ENCODE assay signal across 31 cellular contexts in the genomic region with DNA sequence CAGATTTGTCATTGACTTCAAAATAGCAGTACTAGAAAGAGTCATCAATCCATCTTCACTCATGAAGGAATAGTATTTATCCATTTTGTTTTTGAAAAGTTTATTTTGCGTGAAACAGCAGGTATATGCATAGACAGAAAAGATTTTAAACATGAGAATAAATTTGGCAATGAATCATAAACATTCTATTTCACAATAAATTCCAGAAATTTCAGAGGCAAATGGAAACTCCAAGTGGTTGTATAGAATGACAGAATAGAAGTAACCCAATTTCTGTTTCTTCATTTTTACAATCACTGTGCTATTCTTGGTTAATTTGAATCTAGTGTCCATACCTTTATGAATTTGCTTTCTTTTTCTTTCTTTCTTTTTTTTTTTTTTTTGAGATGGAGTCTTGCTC.
"Had no signal": no experiment of that assay in that cellular context is flagged by ENCODE, and none has a peak within 500 bp of the region (broad histone marks: within the 10 kb centered on the region; RNA-seq: fewer than 3 reads in every experiment).

No MANE protein-coding gene starts in this region.

- H3K9me3 ChIP-seq: body of pancreas had no signal

- ATAC-seq: activated CD8-positive, alpha-beta T cell treated with anti-CD3 and anti-CD28 coated beads for 36 hours; activated naive CD4-positive, alpha-beta T cell treated with anti-CD3 and anti-CD28 coated beads, Interleukin-2, amount 50 U/mL, for 72 hours; activated T-cell treated with anti-CD3 and anti-CD28 coated beads, Interleukin-2, amount 50 U/mL, for 4 hours; activated T-cell treated with anti-CD3 and anti-CD28 coated beads, Interleukin-2, amount 50 U/mL, for 72 hours; activated T-helper 17 cell treated with anti-CD3 and anti-CD28 coated beads, Interleukin-2, amount 50 U/mL, for 72 hours; body of pancreas had no signal

- H3K4me3 ChIP-seq: ascending aorta, body of pancreas, breast epithelium had no signal

- H3K36me3 ChIP-seq: ascending aorta, brain microvascular endothelial cell, breast epithelium had no signal

- H3K4me1 ChIP-seq: ascending aorta, breast epithelium had no signal

- H3K27me3 ChIP-seq: ascending aorta, body of pancreas, brain microvascular endothelial cell, breast epithelium had no signal

- DNase-seq: activated B cell treated with CpG ODN at 0.5 μM for 24 hours; activated CD4-positive, alpha-beta memory T cell treated with anti-CD3 and anti-CD28 coated beads for 36 hours; activated CD4-positive, alpha-beta T cell treated with anti-CD3 and anti-CD28 coated beads for 4 hours; activated CD4-positive, alpha-beta T cell treated with anti-CD3 and anti-CD28 coated beads, Interleukin-2, amount 50 U/mL, for 1 hour; activated CD4-positive, alpha-beta T cell treated with anti-CD3 and anti-CD28 coated beads, Interleukin-2, amount 50 U/mL, for 4 hours; activated CD4-positive, CD25-positive, alpha-beta regulatory T cell treated with anti-CD3 and anti-CD28 coated beads, Interleukin-2, amount 50 U/mL, for 72 hours; activated CD8-positive, alpha-beta memory T cell treated with anti-CD3 and anti-CD28 coated beads, Interleukin-2, amount 50 U/mL, for 4 hours; activated CD8-positive, alpha-beta T cell treated with anti-CD3 and anti-CD28 coated beads for 36 hours; activated effector memory CD4-positive, alpha-beta T cell treated with anti-CD3 and anti-CD28 coated beads, Interleukin-2, amount 50 U/mL, for 16 hours; activated gamma-delta T cell treated with Interleukin-2 at 50 U/mL for 16 hours; activated naive CD4-positive, alpha-beta T cell; activated naive CD4-positive, alpha-beta T cell treated with anti-CD3 and anti-CD28 coated beads for 36 hours; activated naive CD4-positive, alpha-beta T cell treated with anti-CD3 and anti-CD28 coated beads, Interleukin-2, amount 50 U/mL, for 16 hours; activated naive CD8-positive, alpha-beta T cell treated with anti-CD3 and anti-CD28 coated beads for 36 hours; activated T-cell treated with anti-CD3 and anti-CD28 coated beads for 4 hours; activated T-cell treated with anti-CD3 and anti-CD28 coated beads, Interleukin-2, amount 50 U/mL, for 1 hour; activated T-cell treated with anti-CD3 and anti-CD28 coated beads, Interleukin-2, amount 50 U/mL, for 4 hours; activated T-cell treated with anti-CD3 and anti-CD28 coated beads, Interleukin-2, amount 50 U/mL, for 72 hours; amygdala; anterior cingulate cortex; body of pancreas; brain microvascular endothelial cell; central memory CD4-positive, alpha-beta T cell; T-helper 1 cell; T-helper 2 cell; T-helper 9 cell had no signal

- H3K27ac ChIP-seq: ascending aorta, body of pancreas, brain microvascular endothelial cell, breast epithelium, VCaP had no signal
